In the genomic region with DNA sequence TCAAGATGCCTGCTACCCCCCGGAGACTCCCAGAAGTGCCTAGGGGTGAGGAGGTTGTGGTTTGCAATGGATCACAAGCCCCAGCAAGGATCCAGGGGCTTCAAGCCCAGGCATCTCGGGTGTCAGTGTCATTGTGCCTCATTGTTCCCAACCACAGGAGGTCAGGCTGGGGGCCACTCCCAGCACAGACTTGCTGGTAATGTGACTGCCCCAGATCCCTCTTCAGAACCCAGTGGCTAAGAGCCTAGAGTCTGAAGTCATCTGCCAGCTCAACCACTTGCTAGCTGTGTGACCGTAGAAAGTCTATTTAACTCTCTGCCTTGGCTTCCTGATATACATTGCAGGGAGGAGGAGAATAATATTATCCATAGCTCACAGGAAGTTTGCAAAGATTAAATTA, we compare ENCODE assay signal across 1 cellular context.
TF ChIP-seq lines count a peak whose summit lies in the region.

No MANE protein-coding gene starts in this region.

TF ChIP-seq in IMR-90, 13 proteins besides CTCF, POLR2A, EP300 and RAD21 (continued from another document):
- no peak for TF ChIP-seq RCOR1 (IDR thresholded peaks at IDR 0.05; ENCODE audit: insufficient replicate concordance, low read length)
- TF ChIP-seq NFE2L2 (IDR thresholded peaks at IDR 0.05; ENCODE audit: low read depth, low read length), result no peak
- no peak for TF ChIP-seq FOS (IDR thresholded peaks at IDR 0.05; ENCODE audit: low read depth, low read length)
